In the genomic region with DNA sequence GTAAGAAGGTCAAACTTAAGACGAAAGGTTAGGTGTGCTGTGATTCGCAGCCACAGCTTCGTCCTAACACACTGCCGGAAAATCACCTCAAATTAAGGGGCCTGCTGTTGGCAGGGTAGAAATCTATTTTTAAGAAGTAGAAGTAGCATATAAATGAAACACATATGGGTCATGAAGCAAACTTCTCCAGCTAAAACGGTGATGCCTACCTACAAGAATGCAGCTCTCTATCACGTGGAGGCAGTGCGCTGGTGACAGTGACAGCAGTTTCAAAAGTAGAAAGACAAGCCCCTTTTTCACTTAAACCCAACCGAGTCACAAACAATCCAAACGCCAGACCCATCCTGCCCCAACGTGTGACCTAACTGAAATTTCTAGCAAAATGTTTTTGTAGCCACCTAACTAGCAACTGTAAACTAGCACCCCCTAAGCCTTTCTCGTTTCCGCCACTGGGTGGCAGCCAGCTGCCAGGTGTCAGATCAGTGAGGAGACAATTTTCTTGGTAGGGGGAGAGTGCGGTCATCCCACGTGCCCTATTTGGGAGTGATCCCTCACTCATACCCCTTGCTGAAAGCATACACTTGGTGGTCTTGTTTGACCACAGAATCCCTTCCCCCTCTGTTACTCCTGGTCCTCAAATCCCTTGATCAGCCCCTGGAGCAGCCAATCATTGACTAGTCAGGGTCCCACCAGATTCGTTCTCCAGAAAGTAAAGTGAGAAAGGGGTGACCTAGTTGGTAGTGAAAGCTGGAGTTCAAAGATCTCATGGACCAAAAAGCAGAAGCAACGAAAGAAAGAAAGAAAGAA, we compare ENCODE assay signal across 1 cellular context.
A peak's percentile ranks its signal among the peaks of the same experiment; 100 is the strongest.
TF ChIP-seq lines count a peak whose summit lies in the region.

No MANE protein-coding gene starts in this region.

TF ChIP-seq in K562, 482 proteins besides CTCF, POLR2A, EP300 and RAD21 (continued from another document):
- TF ChIP-seq SMC3 (conservative IDR thresholded peaks at IDR 0.05; ENCODE audit: insufficient read depth, low read depth, low read length) (peak; percentile 48; the same call in 1 of the 2 replicates), FOXP4 (CRISPR knock-in tag; IDR thresholded peaks at IDR 0.05; ENCODE audit: borderline replicate concordance) (no peak), PHTF2 (CRISPR knock-in tag; IDR thresholded peaks at IDR 0.05) (no peak), MTA1 (IDR thresholded peaks at IDR 0.05; ENCODE audit: borderline replicate concordance) (no peak), STAG1 (CRISPR knock-in tag; IDR thresholded peaks at IDR 0.05; ENCODE audit: borderline replicate concordance) (peak; percentile 14; the same call in 1 of the 2 replicates)
- TF ChIP-seq, protein P1, sequence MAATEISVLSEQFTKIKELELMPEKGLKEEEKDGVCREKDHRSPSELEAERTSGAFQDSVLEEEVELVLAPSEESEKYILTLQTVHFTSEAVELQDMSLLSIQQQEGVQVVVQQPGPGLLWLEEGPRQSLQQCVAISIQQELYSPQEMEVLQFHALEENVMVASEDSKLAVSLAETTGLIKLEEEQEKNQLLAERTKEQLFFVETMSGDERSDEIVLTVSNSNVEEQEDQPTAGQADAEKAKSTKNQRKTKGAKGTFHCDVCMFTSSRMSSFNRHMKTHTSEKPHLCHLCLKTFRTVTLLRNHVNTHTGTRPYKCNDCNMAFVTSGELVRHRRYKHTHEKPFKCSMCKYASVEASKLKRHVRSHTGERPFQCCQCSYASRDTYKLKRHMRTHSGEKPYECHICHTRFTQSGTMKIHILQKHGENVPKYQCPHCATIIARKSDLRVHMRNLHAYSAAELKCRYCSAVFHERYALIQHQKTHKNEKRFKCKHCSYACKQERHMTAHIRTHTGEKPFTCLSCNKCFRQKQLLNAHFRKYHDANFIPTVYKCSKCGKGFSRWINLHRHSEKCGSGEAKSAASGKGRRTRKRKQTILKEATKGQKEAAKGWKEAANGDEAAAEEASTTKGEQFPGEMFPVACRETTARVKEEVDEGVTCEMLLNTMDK (IDR thresholded peaks at IDR 0.05; ENCODE audit: borderline replicate concordance, insufficient read depth, low read depth, low read length, poor library complexity, severe bottlenecking), result peak; percentile 6
- TF ChIP-seq, protein P2, sequence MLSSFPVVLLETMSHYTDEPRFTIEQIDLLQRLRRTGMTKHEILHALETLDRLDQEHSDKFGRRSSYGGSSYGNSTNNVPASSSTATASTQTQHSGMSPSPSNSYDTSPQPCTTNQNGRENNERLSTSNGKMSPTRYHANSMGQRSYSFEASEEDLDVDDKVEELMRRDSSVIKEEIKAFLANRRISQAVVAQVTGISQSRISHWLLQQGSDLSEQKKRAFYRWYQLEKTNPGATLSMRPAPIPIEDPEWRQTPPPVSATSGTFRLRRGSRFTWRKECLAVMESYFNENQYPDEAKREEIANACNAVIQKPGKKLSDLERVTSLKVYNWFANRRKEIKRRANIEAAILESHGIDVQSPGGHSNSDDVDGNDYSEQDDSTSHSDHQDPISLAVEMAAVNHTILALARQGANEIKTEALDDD (IDR thresholded peaks at IDR 0.05), result peak; percentile 81
